Comparison of ENCODE assay signal across 8 cellular contexts in genomic region chr4:140153744-140154571, GRCh38. TPM values are rescaled to one million over a fixed set of nuclear protein-coding genes. Genes with fewer than 3 reads are reported as not detected.
DNase-seq lines count a peak whose midpoint lies in the region; ATAC-seq and TF ChIP-seq lines count a peak whose summit lies in the region.

TSS of gene MAML3 (minus strand) at chr4:140154184. CDS start at chr4:140153327, 857 bp downstream.

- POLR2A ChIA-PET in activated CD4-positive, alpha-beta T cell treated with anti-CD3 and anti-CD28 coated beads, Interleukin-2, amount 10 ng/mL, durations not matched to agents 7 days and 5 days (lab: Charles Lee), result no interaction called here

- H3K27me3 Mint-ChIP-seq in activated CD4-positive, alpha-beta T cell treated with anti-CD3 and anti-CD28 coated beads, Interleukin-2, amount 10 ng/mL, durations not matched to agents 7 days and 5 days, result peaks cover 40% of the 10 kb centered on the region

- H3K36me3 Mint-ChIP-seq in activated CD4-positive, alpha-beta T cell treated with anti-CD3 and anti-CD28 coated beads, Interleukin-2, amount 10 ng/mL, durations not matched to agents 7 days and 5 days (ENCODE audit: low read depth), result no peaks in the 10 kb centered on the region

- peak within 1 kb of the TSS; percentile 83 for H3K27ac Mint-ChIP-seq in activated CD4-positive, alpha-beta T cell treated with anti-CD3 and anti-CD28 coated beads, Interleukin-2, amount 10 ng/mL, durations not matched to agents 7 days and 5 days

- peak within 1 kb of the TSS; percentile 99 for H3K27ac ChIP-seq in colonic mucosa

- H3K9me3 ChIP-seq in colonic mucosa, result no peaks in the 10 kb centered on the region

- CTCF ChIA-PET in activated CD4-positive, alpha-beta T cell treated with anti-CD3 and anti-CD28 coated beads, Interleukin-2, amount 10 ng/mL, durations not matched to agents 7 days and 5 days (lab: Charles Lee), result interaction anchor here (0.8 to 2.6 kb wide), 7 partner anchors 9 to 102 kb away, joined by 3 to 11 read pairs (median 4); no protein-coding TSS in a partner anchor

- DNase-seq in NCI-H69 (lab: John Stamatoyannopoulos, UW) (peak; percentile 98), colonic mucosa (peak; percentile 95), left colon (peak; percentile 94 to 96)
- DNase-seq in activated CD4-positive, alpha-beta T cell treated with anti-CD3 and anti-CD28 coated beads, Interleukin-2, amount 10 ng/mL, durations not matched to agents 7 days and 5 days, result peak; percentile 86
- peak; percentile 71 to 78 for DNase-seq in stimulated activated CD4-positive, alpha-beta T cell treated with anti-CD3 and anti-CD28 coated beads, Interleukin-15, amount 100 ng/mL, for 48 hours (ENCODE audit: low read depth in 2 of 2)

- H3K27me3 ChIP-seq in colonic mucosa, result no peaks in the 10 kb centered on the region

- H3K4me3 Mint-ChIP-seq in activated CD4-positive, alpha-beta T cell treated with anti-CD3 and anti-CD28 coated beads, Interleukin-2, amount 10 ng/mL, durations not matched to agents 7 days and 5 days, result peak within 1 kb of the TSS; percentile 95

- peak within 1 kb of the TSS; percentile 79 for H3K4me3 ChIP-seq in colonic mucosa

- no peak for TF ChIP-seq CTCF in colonic mucosa (IDR thresholded peaks at IDR 0.05)

- intact Hi-C loops in colonic mucosa (cut with DNase I), result loop anchor here (5.0 kb wide), 4 partner anchors 83 to 417 kb away; no protein-coding TSS in a partner anchor
- intact Hi-C loops in left colon (cut with DNase I, micrococcal nuclease), result loop anchor here (5.0 to 10.0 kb wide), 2 partner anchors 88 to 101 kb away; no protein-coding TSS in a partner anchor

- H3K9me3 Mint-ChIP-seq in activated CD4-positive, alpha-beta T cell treated with anti-CD3 and anti-CD28 coated beads, Interleukin-2, amount 10 ng/mL, durations not matched to agents 7 days and 5 days, result no peaks in the 10 kb centered on the region

- no peaks in the 10 kb centered on the region for H3K36me3 ChIP-seq in colonic mucosa

- peaks cover 59% of the 10 kb centered on the region for H3K4me1 Mint-ChIP-seq in activated CD4-positive, alpha-beta T cell treated with anti-CD3 and anti-CD28 coated beads, Interleukin-2, amount 10 ng/mL, durations not matched to agents 7 days and 5 days

- ATAC-seq in GM18868 (IDR thresholded peaks at IDR 0.05; ENCODE audit: unreplicated experiment) (peak; percentile 65), HG03521 (IDR thresholded peaks at IDR 0.05; ENCODE audit: unreplicated experiment) (peak; percentile 58), left colon (peak; percentile 60), GM19328 (IDR thresholded peaks at IDR 0.05; ENCODE audit: unreplicated experiment) (no peak)

- peak within 1 kb of the TSS; percentile 94 to 97 for H3K9ac ChIP-seq in colonic mucosa (ENCODE audit: low read depth in 2 of 2, low read length in 2 of 2)

- H3K4me1 ChIP-seq in colonic mucosa, result no peaks in the 10 kb centered on the region

RNA-seq across cellular contexts. Expression of gene MAML3, which starts in this region (rescaled TPM):
- 1 to 10 TPM; 2.0 to 2.2 TPM for total RNA-seq in activated CD4-positive, alpha-beta T cell treated with anti-CD3 and anti-CD28 coated beads, Interleukin-2, amount 10 ng/mL, durations not matched to agents 7 days and 5 days
- total RNA-seq in colonic mucosa (10 to 100 TPM in 1 of 2 donors, 1 to 10 TPM in 1; 9.3 to 10.1 TPM), left colon (10 to 100 TPM; 11.8 to 14.6 TPM)
